1 cellular context compared by ENCODE assay signal in the genomic region with DNA sequence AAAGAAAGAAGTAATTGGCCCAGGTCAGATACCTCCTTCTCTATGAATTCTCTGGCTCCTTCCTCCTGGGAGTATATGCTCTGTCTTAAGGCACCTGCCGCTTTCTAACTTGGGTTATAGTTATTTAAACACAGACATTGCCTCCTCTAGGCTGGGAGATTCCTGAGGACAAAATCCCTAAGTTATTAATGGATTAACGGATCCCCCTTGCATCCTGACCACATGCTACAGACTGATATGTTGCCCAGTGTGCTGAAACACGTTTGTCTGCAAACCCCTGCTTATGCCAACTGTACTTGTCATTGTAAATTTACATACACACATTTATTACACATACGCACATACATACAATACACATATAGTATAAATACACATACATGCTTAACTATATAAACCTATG.
TF ChIP-seq lines count a peak whose summit lies in the region.

No MANE protein-coding gene starts in this region.

TF ChIP-seq in WTC11, 78 proteins besides CTCF, POLR2A, EP300 and RAD21 (continued from another document):
- TF ChIP-seq, protein P1, sequence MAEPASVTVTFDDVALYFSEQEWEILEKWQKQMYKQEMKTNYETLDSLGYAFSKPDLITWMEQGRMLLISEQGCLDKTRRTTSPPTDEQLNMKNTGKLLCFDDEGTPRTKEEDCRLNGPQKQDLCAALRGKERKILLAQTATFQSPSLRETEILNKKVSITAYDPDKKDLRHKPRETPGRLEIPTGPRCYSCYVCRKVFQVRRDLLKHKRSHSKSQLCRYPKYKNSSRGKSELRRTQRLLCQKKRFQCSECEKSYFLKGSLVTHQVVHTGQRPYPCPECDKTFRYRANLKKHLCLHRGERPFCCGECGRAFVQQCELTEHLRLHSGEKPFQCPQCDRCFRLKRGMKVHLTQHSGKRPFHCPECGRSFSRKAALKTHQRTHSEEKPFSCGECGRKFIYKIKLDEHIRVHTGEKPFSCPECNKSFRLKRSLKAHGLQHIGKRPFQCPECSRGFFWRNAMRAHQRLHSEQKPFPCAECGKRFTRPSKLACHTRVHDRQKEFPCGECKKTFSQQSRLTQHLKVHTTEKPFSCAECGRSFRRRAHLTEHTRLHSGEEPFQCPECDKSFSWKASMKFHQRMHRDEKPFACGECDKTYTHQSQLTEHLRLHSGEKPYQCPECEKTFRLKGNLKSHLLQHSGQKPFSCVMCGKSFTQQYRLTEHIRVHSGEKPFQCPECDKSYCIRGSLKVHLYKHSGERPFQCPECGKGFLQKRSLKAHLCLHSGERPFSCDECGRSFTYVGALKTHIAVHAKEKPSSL (CRISPR knock-in tag; conservative IDR thresholded peaks at IDR 0.05) = no peak
- no peak for TF ChIP-seq IRF2 (CRISPR knock-in tag; IDR thresholded peaks at IDR 0.05; ENCODE audit: borderline replicate concordance, low read depth)
TF ChIP-seq in WTC11: peak in this region for 0.
